In the genomic region with DNA sequence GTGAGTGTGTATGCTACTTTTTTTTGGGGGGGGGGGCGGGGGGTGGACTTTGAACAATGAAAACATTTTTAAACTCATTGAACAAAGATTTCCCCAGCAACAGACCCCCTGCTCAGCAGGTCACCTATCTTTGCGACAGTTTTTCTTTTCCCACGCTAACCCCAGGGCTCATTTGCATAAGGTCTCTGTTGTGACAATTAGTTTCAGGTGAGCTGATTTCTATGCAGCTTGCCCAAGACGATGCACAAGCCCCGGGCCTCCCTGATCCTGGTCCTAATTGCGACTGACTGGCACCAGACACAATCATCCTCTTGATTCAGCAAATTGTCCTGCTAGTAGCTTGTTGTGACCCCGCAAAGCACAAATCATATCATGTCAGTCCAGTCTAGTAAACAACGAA, we compare ENCODE assay signal across 1 cellular context.
TF ChIP-seq lines count a peak whose summit lies in the region.

No MANE protein-coding gene starts in this region.

TF ChIP-seq in GM23338, 12 proteins besides CTCF, POLR2A, EP300 and RAD21 (continued from another document):
- TF ChIP-seq STAT1 (IDR thresholded peaks at IDR 0.05; ENCODE audit: unreplicated experiment) (no peak), NANOG (IDR thresholded peaks at IDR 0.05; ENCODE audit: borderline replicate concordance) (no peak), POLR2AphosphoS5 (IDR thresholded peaks at IDR 0.05; ENCODE audit: low read depth) (no peak), CREB1 (CRISPR knock-in tag; IDR thresholded peaks at IDR 0.05; ENCODE audit: low read depth) (no peak)
- TF ChIP-seq, protein P1, sequence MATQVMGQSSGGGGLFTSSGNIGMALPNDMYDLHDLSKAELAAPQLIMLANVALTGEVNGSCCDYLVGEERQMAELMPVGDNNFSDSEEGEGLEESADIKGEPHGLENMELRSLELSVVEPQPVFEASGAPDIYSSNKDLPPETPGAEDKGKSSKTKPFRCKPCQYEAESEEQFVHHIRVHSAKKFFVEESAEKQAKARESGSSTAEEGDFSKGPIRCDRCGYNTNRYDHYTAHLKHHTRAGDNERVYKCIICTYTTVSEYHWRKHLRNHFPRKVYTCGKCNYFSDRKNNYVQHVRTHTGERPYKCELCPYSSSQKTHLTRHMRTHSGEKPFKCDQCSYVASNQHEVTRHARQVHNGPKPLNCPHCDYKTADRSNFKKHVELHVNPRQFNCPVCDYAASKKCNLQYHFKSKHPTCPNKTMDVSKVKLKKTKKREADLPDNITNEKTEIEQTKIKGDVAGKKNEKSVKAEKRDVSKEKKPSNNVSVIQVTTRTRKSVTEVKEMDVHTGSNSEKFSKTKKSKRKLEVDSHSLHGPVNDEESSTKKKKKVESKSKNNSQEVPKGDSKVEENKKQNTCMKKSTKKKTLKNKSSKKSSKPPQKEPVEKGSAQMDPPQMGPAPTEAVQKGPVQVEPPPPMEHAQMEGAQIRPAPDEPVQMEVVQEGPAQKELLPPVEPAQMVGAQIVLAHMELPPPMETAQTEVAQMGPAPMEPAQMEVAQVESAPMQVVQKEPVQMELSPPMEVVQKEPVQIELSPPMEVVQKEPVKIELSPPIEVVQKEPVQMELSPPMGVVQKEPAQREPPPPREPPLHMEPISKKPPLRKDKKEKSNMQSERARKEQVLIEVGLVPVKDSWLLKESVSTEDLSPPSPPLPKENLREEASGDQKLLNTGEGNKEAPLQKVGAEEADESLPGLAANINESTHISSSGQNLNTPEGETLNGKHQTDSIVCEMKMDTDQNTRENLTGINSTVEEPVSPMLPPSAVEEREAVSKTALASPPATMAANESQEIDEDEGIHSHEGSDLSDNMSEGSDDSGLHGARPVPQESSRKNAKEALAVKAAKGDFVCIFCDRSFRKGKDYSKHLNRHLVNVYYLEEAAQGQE (IDR thresholded peaks at IDR 0.05; ENCODE audit: unreplicated experiment), result no peak
- TF ChIP-seq, protein P2, sequence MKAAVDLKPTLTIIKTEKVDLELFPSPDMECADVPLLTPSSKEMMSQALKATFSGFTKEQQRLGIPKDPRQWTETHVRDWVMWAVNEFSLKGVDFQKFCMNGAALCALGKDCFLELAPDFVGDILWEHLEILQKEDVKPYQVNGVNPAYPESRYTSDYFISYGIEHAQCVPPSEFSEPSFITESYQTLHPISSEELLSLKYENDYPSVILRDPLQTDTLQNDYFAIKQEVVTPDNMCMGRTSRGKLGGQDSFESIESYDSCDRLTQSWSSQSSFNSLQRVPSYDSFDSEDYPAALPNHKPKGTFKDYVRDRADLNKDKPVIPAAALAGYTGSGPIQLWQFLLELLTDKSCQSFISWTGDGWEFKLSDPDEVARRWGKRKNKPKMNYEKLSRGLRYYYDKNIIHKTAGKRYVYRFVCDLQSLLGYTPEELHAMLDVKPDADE (IDR thresholded peaks at IDR 0.05), result no peak
